Comparison of ENCODE assay signal across 2 cellular contexts in the genomic region with DNA sequence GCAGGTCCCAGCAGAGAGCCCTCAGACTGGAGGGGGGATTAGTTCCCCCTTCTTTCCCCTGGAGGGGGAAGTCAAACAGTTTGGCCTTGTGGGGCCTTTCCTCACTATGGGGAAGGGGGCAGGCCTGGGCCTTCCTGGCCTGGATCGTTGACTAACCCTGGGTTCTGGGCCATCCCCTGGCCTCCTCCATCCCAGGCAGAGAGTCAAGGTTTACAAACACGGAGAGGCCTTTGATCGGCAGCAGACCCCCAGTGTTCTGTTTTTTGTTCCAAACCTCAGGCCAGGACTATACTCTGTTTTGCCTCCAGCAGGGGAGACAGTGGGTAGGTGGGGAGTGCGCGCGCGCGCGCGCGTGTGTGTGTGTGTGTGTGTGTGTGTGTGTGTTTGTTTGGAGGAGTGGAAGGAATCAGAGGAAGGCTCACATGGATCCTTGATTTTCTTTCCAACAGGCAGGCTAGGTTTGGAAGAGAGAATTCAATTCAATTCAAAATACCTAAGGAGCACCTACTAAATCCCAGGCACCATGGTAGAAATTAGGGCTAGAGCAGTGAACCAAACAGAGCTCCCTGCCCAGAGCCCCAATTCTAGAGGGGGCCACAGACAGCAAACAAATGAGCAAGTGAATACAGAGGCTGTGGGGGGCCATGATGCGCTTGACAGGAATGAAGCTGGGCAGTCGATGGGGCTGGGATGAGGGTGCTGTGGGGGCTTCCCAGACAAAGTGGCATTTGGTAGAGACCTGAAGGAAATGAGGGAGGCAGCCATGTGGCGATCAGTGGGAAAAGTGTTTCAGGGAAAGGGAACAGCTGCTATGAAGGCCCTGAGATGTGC.
TF ChIP-seq lines count a peak whose summit lies in the region.

No MANE protein-coding gene starts in this region.

TF ChIP-seq in GM23338, 12 proteins besides CTCF, POLR2A, EP300 and RAD21:
- no peak for TF ChIP-seq JUNB (IDR thresholded peaks at IDR 0.05; ENCODE audit: unreplicated experiment)
- no peak for TF ChIP-seq ZNF114 (CRISPR knock-in tag; IDR thresholded peaks at IDR 0.05)
- TF ChIP-seq, protein P1, sequence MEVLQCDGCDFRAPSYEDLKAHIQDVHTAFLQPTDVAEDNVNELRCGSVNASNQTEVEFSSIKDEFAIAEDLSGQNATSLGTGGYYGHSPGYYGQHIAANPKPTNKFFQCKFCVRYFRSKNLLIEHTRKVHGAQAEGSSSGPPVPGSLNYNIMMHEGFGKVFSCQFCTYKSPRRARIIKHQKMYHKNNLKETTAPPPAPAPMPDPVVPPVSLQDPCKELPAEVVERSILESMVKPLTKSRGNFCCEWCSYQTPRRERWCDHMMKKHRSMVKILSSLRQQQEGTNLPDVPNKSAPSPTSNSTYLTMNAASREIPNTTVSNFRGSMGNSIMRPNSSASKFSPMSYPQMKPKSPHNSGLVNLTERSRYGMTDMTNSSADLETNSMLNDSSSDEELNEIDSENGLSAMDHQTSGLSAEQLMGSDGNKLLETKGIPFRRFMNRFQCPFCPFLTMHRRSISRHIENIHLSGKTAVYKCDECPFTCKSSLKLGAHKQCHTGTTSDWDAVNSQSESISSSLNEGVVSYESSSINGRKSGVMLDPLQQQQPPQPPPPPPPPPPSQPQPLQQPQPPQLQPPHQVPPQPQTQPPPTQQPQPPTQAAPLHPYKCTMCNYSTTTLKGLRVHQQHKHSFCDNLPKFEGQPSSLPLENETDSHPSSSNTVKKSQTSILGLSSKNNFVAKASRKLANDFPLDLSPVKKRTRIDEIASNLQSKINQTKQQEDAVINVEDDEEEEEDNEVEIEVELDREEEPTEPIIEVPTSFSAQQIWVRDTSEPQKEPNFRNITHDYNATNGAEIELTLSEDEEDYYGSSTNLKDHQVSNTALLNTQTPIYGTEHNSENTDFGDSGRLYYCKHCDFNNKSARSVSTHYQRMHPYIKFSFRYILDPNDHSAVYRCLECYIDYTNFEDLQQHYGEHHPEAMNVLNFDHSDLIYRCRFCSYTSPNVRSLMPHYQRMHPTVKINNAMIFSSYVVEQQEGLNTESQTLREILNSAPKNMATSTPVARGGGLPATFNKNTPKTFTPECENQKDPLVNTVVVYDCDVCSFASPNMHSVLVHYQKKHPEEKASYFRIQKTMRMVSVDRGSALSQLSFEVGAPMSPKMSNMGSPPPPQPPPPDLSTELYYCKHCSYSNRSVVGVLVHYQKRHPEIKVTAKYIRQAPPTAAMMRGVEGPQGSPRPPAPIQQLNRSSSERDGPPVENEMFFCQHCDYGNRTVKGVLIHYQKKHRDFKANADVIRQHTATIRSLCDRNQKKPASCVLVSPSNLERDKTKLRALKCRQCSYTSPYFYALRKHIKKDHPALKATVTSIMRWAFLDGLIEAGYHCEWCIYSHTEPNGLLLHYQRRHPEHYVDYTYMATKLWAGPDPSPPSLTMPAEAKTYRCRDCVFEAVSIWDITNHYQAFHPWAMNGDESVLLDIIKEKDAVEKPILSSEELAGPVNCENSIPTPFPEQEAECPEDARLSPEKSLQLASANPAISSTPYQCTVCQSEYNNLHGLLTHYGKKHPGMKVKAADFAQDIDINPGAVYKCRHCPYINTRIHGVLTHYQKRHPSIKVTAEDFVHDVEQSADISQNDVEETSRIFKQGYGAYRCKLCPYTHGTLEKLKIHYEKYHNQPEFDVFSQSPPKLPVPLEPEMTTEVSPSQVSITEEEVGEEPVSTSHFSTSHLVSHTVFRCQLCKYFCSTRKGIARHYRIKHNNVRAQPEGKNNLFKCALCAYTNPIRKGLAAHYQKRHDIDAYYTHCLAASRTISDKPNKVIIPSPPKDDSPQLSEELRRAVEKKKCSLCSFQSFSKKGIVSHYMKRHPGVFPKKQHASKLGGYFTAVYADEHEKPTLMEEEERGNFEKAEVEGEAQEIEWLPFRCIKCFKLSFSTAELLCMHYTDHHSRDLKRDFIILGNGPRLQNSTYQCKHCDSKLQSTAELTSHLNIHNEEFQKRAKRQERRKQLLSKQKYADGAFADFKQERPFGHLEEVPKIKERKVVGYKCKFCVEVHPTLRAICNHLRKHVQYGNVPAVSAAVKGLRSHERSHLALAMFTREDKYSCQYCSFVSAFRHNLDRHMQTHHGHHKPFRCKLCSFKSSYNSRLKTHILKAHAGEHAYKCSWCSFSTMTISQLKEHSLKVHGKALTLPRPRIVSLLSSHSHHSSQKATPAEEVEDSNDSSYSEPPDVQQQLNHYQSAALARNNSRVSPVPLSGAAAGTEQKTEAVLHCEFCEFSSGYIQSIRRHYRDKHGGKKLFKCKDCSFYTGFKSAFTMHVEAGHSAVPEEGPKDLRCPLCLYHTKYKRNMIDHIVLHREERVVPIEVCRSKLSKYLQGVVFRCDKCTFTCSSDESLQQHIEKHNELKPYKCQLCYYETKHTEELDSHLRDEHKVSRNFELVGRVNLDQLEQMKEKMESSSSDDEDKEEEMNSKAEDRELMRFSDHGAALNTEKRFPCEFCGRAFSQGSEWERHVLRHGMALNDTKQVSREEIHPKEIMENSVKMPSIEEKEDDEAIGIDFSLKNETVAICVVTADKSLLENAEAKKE (CRISPR knock-in tag; IDR thresholded peaks at IDR 0.05) = no peak
- TF ChIP-seq CREB1 (CRISPR knock-in tag; IDR thresholded peaks at IDR 0.05; ENCODE audit: low read depth) = no peak
- TF ChIP-seq, protein P2, sequence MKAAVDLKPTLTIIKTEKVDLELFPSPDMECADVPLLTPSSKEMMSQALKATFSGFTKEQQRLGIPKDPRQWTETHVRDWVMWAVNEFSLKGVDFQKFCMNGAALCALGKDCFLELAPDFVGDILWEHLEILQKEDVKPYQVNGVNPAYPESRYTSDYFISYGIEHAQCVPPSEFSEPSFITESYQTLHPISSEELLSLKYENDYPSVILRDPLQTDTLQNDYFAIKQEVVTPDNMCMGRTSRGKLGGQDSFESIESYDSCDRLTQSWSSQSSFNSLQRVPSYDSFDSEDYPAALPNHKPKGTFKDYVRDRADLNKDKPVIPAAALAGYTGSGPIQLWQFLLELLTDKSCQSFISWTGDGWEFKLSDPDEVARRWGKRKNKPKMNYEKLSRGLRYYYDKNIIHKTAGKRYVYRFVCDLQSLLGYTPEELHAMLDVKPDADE (IDR thresholded peaks at IDR 0.05) = no peak
- TF ChIP-seq ZNF331 (CRISPR knock-in tag; IDR thresholded peaks at IDR 0.05; ENCODE audit: low read depth) = no peak

TF ChIP-seq in SK-N-SH treated with all-trans-retinoic acid at 6 μM for 48 hours, 23 proteins besides CTCF, POLR2A, EP300 and RAD21:
- TF ChIP-seq ZFP3 (CRISPR knock-in tag; IDR thresholded peaks at IDR 0.05) = no peak
- no peak for TF ChIP-seq CSDC2 (CRISPR knock-in tag; IDR thresholded peaks at IDR 0.05)
- TF ChIP-seq ZNF8 (CRISPR knock-in tag; IDR thresholded peaks at IDR 0.05) = no peak
- TF ChIP-seq OSR1 (CRISPR knock-in tag; IDR thresholded peaks at IDR 0.05) = no peak
- no peak for TF ChIP-seq GLIS3 (CRISPR knock-in tag; IDR thresholded peaks at IDR 0.05)
- TF ChIP-seq TOX (CRISPR knock-in tag; IDR thresholded peaks at IDR 0.05; ENCODE audit: borderline replicate concordance) = no peak
